9 cellular contexts compared by ENCODE assay signal in the genomic region with DNA sequence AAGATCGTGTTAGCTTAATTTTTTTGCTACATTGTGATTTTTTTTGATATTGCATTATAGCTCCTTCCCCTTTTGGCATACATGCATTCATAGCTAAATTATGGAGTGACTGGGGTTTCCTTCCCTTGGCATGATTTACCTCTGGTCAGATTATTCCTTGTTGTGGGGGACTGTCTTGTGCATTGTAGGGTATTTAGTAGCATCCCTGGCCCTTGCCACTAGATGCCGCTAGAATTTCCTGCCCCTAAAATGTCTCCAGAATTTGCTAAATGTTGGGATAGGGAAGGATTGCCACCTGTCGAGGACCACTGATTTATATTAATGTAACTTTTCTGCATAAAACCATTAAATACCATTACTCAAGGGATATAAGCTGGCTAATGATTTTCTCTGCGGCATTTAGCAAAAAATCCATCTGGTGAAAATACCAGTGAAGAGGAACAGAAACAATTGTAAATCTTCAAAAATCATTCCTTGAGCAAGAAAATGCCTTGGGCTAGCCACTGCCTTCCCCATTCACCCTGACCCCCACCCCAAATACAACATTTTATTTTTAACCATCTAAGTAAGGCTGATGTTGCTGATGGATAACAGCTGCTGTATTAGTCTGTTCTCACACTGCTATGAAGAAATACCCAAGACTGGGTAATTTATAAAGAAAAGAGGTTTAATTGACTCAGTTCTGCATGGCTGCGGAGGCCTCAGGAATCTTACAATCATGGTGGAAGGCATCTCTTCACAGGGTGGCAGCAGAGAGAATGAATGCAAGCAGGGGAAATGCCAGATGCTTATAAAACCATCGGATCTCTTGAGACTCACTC.
DNase-seq lines count a peak whose midpoint lies in the region; ATAC-seq and TF ChIP-seq lines count a peak whose summit lies in the region.
"Had no signal": no experiment of that assay in that cellular context is flagged by ENCODE, and none has a peak within 500 bp of the region (broad histone marks: within the 10 kb centered on the region; RNA-seq: fewer than 3 reads in every experiment).

No MANE protein-coding gene starts in this region.

- CTCF ChIA-PET in activated CD4-positive, alpha-beta T cell treated with anti-CD3 and anti-CD28 coated beads for 36 hours (lab: Charles Lee): no interaction called here
- CTCF ChIA-PET in Panc1 (lab: Charles Lee): interaction anchor here (0.7 to 1.2 kb wide), 2 partner anchors 485 to 943 kb away, joined by 3 read pairs; no protein-coding TSS in a partner anchor

- H3K9ac ChIP-seq in smooth muscle cell (ENCODE audit: low read depth): peak overlapping the region; percentile 79

- no peaks in the 10 kb centered on the region for H3K36me3 Mint-ChIP-seq in activated CD4-positive, alpha-beta T cell treated with anti-CD3 and anti-CD28 coated beads for 36 hours (ENCODE audit: low read depth)

- H2AFZ ChIP-seq in smooth muscle cell (ENCODE audit: low read depth): no peak overlapping the region

- H3K27me3 Mint-ChIP-seq in activated CD4-positive, alpha-beta T cell treated with anti-CD3 and anti-CD28 coated beads for 36 hours: peaks cover 3% of the 10 kb centered on the region
- H3K27me3 Mint-ChIP-seq: activated naive CD8-positive, alpha-beta T cell had no signal

- no TSS peak for BruUV-seq in Panc1 (replicated peaks; lab: Mats Ljungman, UMichigan)

- peak overlapping the region; percentile 66 for H3K4me2 ChIP-seq in smooth muscle cell

- H3K27ac ChIP-seq in Panc1 (ENCODE audit: low read length) (no peak overlapping the region), smooth muscle cell (ENCODE audit: low read depth) (peak overlapping the region; percentile 98)

- TF ChIP-seq CTCF in Panc1 (IDR thresholded peaks at IDR 0.05) (peak; percentile 90), foreskin fibroblast (IDR thresholded peaks at IDR 0.05; ENCODE audit: low read depth, low read length) (peak; percentile 77), smooth muscle cell (IDR thresholded peaks at IDR 0.05; ENCODE audit: borderline replicate concordance, insufficient read depth, poor library complexity, severe bottlenecking) (peak; percentile 52)

- H4K20me1 ChIP-seq in smooth muscle cell (ENCODE audit: low read depth): no peaks in the 10 kb centered on the region

- no peak for ATAC-seq in activated CD4-positive, alpha-beta T cell treated with anti-CD3 and anti-CD28 coated beads for 36 hours
- ATAC-seq in Panc1 (no peak; the same call in 1 of the 2 replicates), GM19397 (IDR thresholded peaks at IDR 0.05; ENCODE audit: unreplicated experiment) (no peak), HG03025 (IDR thresholded peaks at IDR 0.05; ENCODE audit: low FRiP score, unreplicated experiment) (no peak)

- H3K9me3 ChIP-seq in Panc1 (ENCODE audit: control insufficient read depth, insufficient read depth, low read depth, low read length) (no peaks in the 10 kb centered on the region), smooth muscle cell (replicated peaks; ENCODE audit: low read depth) (no peaks in the 10 kb centered on the region)

- no peaks in the 10 kb centered on the region for H3K9me3 Mint-ChIP-seq in activated CD4-positive, alpha-beta T cell treated with anti-CD3 and anti-CD28 coated beads for 36 hours (ENCODE audit: low read depth)

- no peaks in the 10 kb centered on the region for H3K27me3 ChIP-seq in Panc1 (ENCODE audit: control insufficient read depth, insufficient read depth, low read length)
- no peaks in the 10 kb centered on the region for H3K27me3 ChIP-seq in smooth muscle cell (ENCODE audit: low read depth)

- H3K79me2 ChIP-seq in smooth muscle cell (ENCODE audit: low read depth): no peaks in the 10 kb centered on the region

- H3K4me1 ChIP-seq in Panc1 (ENCODE audit: control insufficient read depth, insufficient read depth, low read length): peaks cover 3% of the 10 kb centered on the region; the same call in 1 of the 2 replicates
- peaks cover 18% of the 10 kb centered on the region for H3K4me1 ChIP-seq in smooth muscle cell (ENCODE audit: low read depth)

- 70% methylated on average over 6 of the region's 6 CpGs for WGBS in smooth muscle cell (ENCODE audit: low lambda C conversion rate)

- H3F3A ChIP-seq in smooth muscle cell (ENCODE audit: low read depth): peaks cover 12% of the 10 kb centered on the region

- in situ Hi-C loops in Panc1 (cut with HindIII; ENCODE audit: low pct_unique_long_range_greater_than_20kb, low sequenced_read_pairs): no loop called here

- intact Hi-C loops in activated CD4-positive, alpha-beta T cell treated with anti-CD3 and anti-CD28 coated beads for 36 hours (cut with DNase I, micrococcal nuclease): loop anchor here (2.0 to 5.0 kb wide), 2 partner anchors 943 to 1013 kb away; no protein-coding TSS in a partner anchor
- intact Hi-C loops in Panc1 (cut with micrococcal nuclease; ENCODE audit: unreplicated experiment): loop anchor here (1.0 kb wide), 1 partner anchor 535 kb away; no protein-coding TSS in a partner anchor

- DNase-seq in activated CD4-positive, alpha-beta T cell treated with anti-CD3 and anti-CD28 coated beads for 36 hours: peak; percentile 7
- no peak for DNase-seq in activated CD4-positive, alpha-beta T cell treated with anti-CD3 and anti-CD28 coated beads for 4 hours
- no peak for DNase-seq in Panc1 (ENCODE audit: low read depth, low spot score)
- DNase-seq in foreskin fibroblast: peak in 1 of 2 donors; percentile 72
- no peak for DNase-seq in smooth muscle cell (lab: John Stamatoyannopoulos, UW; ENCODE audit: unreplicated experiment)
- no peak for DNase-seq in stimulated activated CD4-positive, alpha-beta T cell treated with anti-CD3 and anti-CD28 coated beads, Interleukin-15, amount 100 ng/mL, for 24 hours

- H3K36me3 ChIP-seq in Panc1 (ENCODE audit: control insufficient read depth, insufficient read depth, low read length) (no peaks in the 10 kb centered on the region), smooth muscle cell (ENCODE audit: low read depth) (no peaks in the 10 kb centered on the region)

- peaks cover 5% of the 10 kb centered on the region for H3K4me1 Mint-ChIP-seq in activated CD4-positive, alpha-beta T cell treated with anti-CD3 and anti-CD28 coated beads for 36 hours

- no peak overlapping the region for H3K4me3 ChIP-seq in Panc1 (ENCODE audit: low read depth in 2 of 2, low read length in 2 of 2)
- no peak overlapping the region for H3K4me3 ChIP-seq in foreskin fibroblast (ENCODE audit: low read depth in 1 of 2, low read length in 2 of 2)
- no peak overlapping the region for H3K4me3 ChIP-seq in smooth muscle cell

- H3K27ac Mint-ChIP-seq in activated CD4-positive, alpha-beta T cell treated with anti-CD3 and anti-CD28 coated beads for 36 hours: no peak overlapping the region
- H3K27ac Mint-ChIP-seq: activated naive CD8-positive, alpha-beta T cell had no signal

- POLR2A ChIA-PET in activated CD4-positive, alpha-beta T cell treated with anti-CD3 and anti-CD28 coated beads for 36 hours (lab: Charles Lee): no interaction called here
- POLR2A ChIA-PET in Panc1 (lab: Charles Lee): no interaction called here

- no peak overlapping the region for H3K4me3 Mint-ChIP-seq in activated CD4-positive, alpha-beta T cell treated with anti-CD3 and anti-CD28 coated beads for 36 hours
- H3K4me3 Mint-ChIP-seq: activated naive CD8-positive, alpha-beta T cell had no signal
